ENCODE assay signal across 9 cellular contexts in genomic region chr22:46058591-46059519, GRCh38.
DNase-seq lines count a peak whose midpoint lies in the region; ATAC-seq and TF ChIP-seq lines count a peak whose summit lies in the region.
"Had no signal": no experiment of that assay in that cellular context is flagged by ENCODE, and none has a peak within 500 bp of the region (broad histone marks: within the 10 kb centered on the region; RNA-seq: fewer than 3 reads in every experiment).

No MANE protein-coding gene starts in this region.

- DNase-seq in activated CD4-positive, alpha-beta T cell treated with anti-CD3 and anti-CD28 coated beads, Interleukin-2, amount 10 ng/mL, durations not matched to agents 24 days and 14 days = no peak
- no peak for DNase-seq in activated CD4-positive, alpha-beta T cell treated with anti-CD3 and anti-CD28 coated beads, Interleukin-2, amount 50 U/mL, for 4 hours
- DNase-seq in ascending aorta (ENCODE audit: low spot score in 2 of 2) (peak; percentile 8 to 72), left lung (peak; percentile 34 to 70), tibial nerve (ENCODE audit: low spot score in 2 of 2) (peak in 1 of 2 donors; percentile 12), DMS53 treated with DMSO at 0.1 percent for 48 hours (lab: John Stamatoyannopoulos, UW; ENCODE audit: unreplicated experiment) (no peak)
- DNase-seq in central memory CD4-positive, alpha-beta T cell = no peak
- DNase-seq: Calu3 had no signal

- peaks cover 27% of the 10 kb centered on the region for H3K4me1 Mint-ChIP-seq in activated CD4-positive, alpha-beta T cell treated with anti-CD3 and anti-CD28 coated beads, Interleukin-2, amount 10 ng/mL, durations not matched to agents 24 days and 14 days

- 31 to 32% methylated on average over 25 of the region's 25 CpGs for WGBS in tibial nerve, 2 donors

- H3K4me3 ChIP-seq in ascending aorta (peak overlapping the region; percentile 73 to 85), left lung (no peak overlapping the region), tibial nerve (peak overlapping the region; percentile 15 to 77 (median 26))

- peak overlapping the region; percentile 32 for H3K4me3 Mint-ChIP-seq in activated CD4-positive, alpha-beta T cell treated with anti-CD3 and anti-CD28 coated beads, Interleukin-2, amount 10 ng/mL, durations not matched to agents 24 days and 14 days

- H3K4me1 ChIP-seq in ascending aorta (peaks cover 19 to 63% of the 10 kb centered on the region in 2 donors), left lung (peaks cover 40 to 83% of the 10 kb centered on the region in 2 donors), tibial nerve (peaks cover 0 to 87% (median 68%) of the 10 kb centered on the region in 4 donors)

- H3K9me3 ChIP-seq in ascending aorta (no peaks in the 10 kb centered on the region), left lung (no peaks in the 10 kb centered on the region), tibial nerve (no peaks in the 10 kb centered on the region)

- no peak for TF ChIP-seq POLR2A in tibial nerve (IDR thresholded peaks at IDR 0.05)

- H3K9me3 Mint-ChIP-seq in activated CD4-positive, alpha-beta T cell treated with anti-CD3 and anti-CD28 coated beads, Interleukin-2, amount 10 ng/mL, durations not matched to agents 24 days and 14 days = no peaks in the 10 kb centered on the region

- no peaks in the 10 kb centered on the region for H3K27me3 Mint-ChIP-seq in activated CD4-positive, alpha-beta T cell treated with anti-CD3 and anti-CD28 coated beads, Interleukin-2, amount 10 ng/mL, durations not matched to agents 24 days and 14 days

- TF ChIP-seq CTCF in ascending aorta (IDR thresholded peaks at IDR 0.05) (no peak), left lung (IDR thresholded peaks at IDR 0.05) (no peak), tibial nerve (IDR thresholded peaks at IDR 0.05) (no peak)

- H3K36me3 ChIP-seq in ascending aorta (peaks cover 0 to 5% of the 10 kb centered on the region in 2 donors), left lung (no peaks in the 10 kb centered on the region), tibial nerve (no peaks in the 10 kb centered on the region)

- peak overlapping the region; percentile 84 for H3K27ac Mint-ChIP-seq in activated CD4-positive, alpha-beta T cell treated with anti-CD3 and anti-CD28 coated beads, Interleukin-2, amount 10 ng/mL, durations not matched to agents 24 days and 14 days

- H3K36me3 Mint-ChIP-seq in activated CD4-positive, alpha-beta T cell treated with anti-CD3 and anti-CD28 coated beads, Interleukin-2, amount 10 ng/mL, durations not matched to agents 24 days and 14 days (ENCODE audit: low read depth) = peaks cover 1% of the 10 kb centered on the region

- no peaks in the 10 kb centered on the region for H3K27me3 ChIP-seq in ascending aorta
- H3K27me3 ChIP-seq in left lung = no peaks in the 10 kb centered on the region
- no peaks in the 10 kb centered on the region for H3K27me3 ChIP-seq in tibial nerve

- H3K27ac ChIP-seq in ascending aorta = peak overlapping the region; percentile 97 to 98
- peak overlapping the region; percentile 97 to 99 for H3K27ac ChIP-seq in left lung
- peak overlapping the region; percentile 95 to 100 (median 98) for H3K27ac ChIP-seq in tibial nerve

- intact Hi-C loops in activated CD4-positive, alpha-beta T cell treated with anti-CD3 and anti-CD28 coated beads, Interleukin-2, amount 10 ng/mL, durations not matched to agents 24 days and 14 days (cut with micrococcal nuclease) = loop anchor here (1.0 to 2.0 kb wide), 3 partner anchors 10 to 46 kb away; no protein-coding TSS in a partner anchor
- intact Hi-C loops in ascending aorta (cut with DNase I) = loop anchor here (10.0 kb wide), 1 partner anchor 46 kb away; no protein-coding TSS in a partner anchor
- intact Hi-C loops in left lung (cut with DNase I) = no loop called here

- no peak for TF ChIP-seq EP300 in tibial nerve (IDR thresholded peaks at IDR 0.05)

- ATAC-seq in left lung = no peak
- ATAC-seq in HG03045 (IDR thresholded peaks at IDR 0.05; ENCODE audit: unreplicated experiment) = no peak

Comparison
In these comparisons a context has a peak if more than half of its experiments do, and no peak if none do; other contexts are left out.
1. DNase-seq: peak in ascending aorta (2 of 2) and left lung (2 of 2); none in activated CD4-positive, alpha-beta T cell treated with anti-CD3 and anti-CD28 coated beads, Interleukin-2, amount 10 ng/mL, durations not matched to agents 24 days and 14 days (single experiment), activated CD4-positive, alpha-beta T cell treated with anti-CD3 and anti-CD28 coated beads, Interleukin-2, amount 50 U/mL, for 4 hours (0 of 2), DMS53 treated with DMSO at 0.1 percent for 48 hours (single experiment) and central memory CD4-positive, alpha-beta T cell (single experiment).
2. H3K4me3 ChIP-seq: peak in ascending aorta (2 of 2) and tibial nerve (4 of 4); none in left lung (0 of 2).
3. intact Hi-C loops: an anchor here in activated CD4-positive, alpha-beta T cell treated with anti-CD3 and anti-CD28 coated beads, Interleukin-2, amount 10 ng/mL, durations not matched to agents 24 days and 14 days (1.0 to 2.0 kb wide) and ascending aorta (10.0 kb wide); none called in left lung.
4. Peak in every context shown above with its lines, with median percentiles within 50 percentile points of each other: H3K27ac ChIP-seq.